8 cellular contexts compared by ENCODE assay signal in genomic region chr18:12911025-12911927, GRCh38. TPM values are rescaled to one million over a fixed set of nuclear protein-coding genes. Genes with fewer than 3 reads are reported as not detected.
DNase-seq lines count a peak whose midpoint lies in the region; ATAC-seq and TF ChIP-seq lines count a peak whose summit lies in the region.

No MANE protein-coding gene starts in this region.

- peak; percentile 56 for ATAC-seq in WTC11
- peak; percentile 94 for ATAC-seq in central memory CD8-positive, alpha-beta T cell (replicated peaks; ENCODE audit: extremely low read depth, poor library complexity, severe bottlenecking)
- ATAC-seq in GM21529 (IDR thresholded peaks at IDR 0.05; ENCODE audit: unreplicated experiment), result no peak
- ATAC-seq in GM21723 (IDR thresholded peaks at IDR 0.05; ENCODE audit: unreplicated experiment), result no peak

- TF ChIP-seq CTCF in WTC11 (IDR thresholded peaks at IDR 0.05), result no peak

- H3K4me1 ChIP-seq in mucosa of stomach (ENCODE audit: control insufficient read depth, insufficient read depth, low read length), result peaks cover 5% of the 10 kb centered on the region

- peak overlapping the region; percentile 63 for H3K4me3 Mint-ChIP-seq in WTC11
- H3K4me3 Mint-ChIP-seq in central memory CD8-positive, alpha-beta T cell, result peak overlapping the region; percentile 49

- H3K4me3 ChIP-seq in mucosa of stomach (ENCODE audit: low read length), result peak overlapping the region; percentile 8

- POLR2A ChIA-PET in WTC11 (lab: Charles Lee), result interaction anchor here (0.6 to 1.7 kb wide), 4 partner anchors 27 to 209 kb away, joined by 3 to 6 read pairs (median 4); partner anchors contain the start of genes CEP76, PSMG2, PTPN2 and SEH1L

- H3K27me3 ChIP-seq in mucosa of stomach (ENCODE audit: control insufficient read depth, insufficient read depth, low read length), result peaks cover 18% of the 10 kb centered on the region

- H3K36me3 Mint-ChIP-seq in WTC11, result no peaks in the 10 kb centered on the region
- peaks cover 2% of the 10 kb centered on the region for H3K36me3 Mint-ChIP-seq in central memory CD8-positive, alpha-beta T cell (ENCODE audit: insufficient read depth)

- peak overlapping the region; percentile 28 for H3K9ac ChIP-seq in mucosa of stomach (ENCODE audit: low read length)

- DNase-seq in AG08395 (ENCODE audit: low spot score), result peak; percentile 30
- peak; percentile 63 for DNase-seq in WTC11 (ENCODE audit: low spot score)
- peak in 1 of 2 donors; percentile 40 for DNase-seq in central memory CD8-positive, alpha-beta T cell (ENCODE audit: low spot score in 2 of 2)
- peak; percentile 4 to 53 (median 33) for DNase-seq in stimulated activated naive CD4-positive, alpha-beta T cell (lab: John Stamatoyannopoulos, UW)
- no peak for DNase-seq in NCI-H2107 (lab: John Stamatoyannopoulos, UW)

- H3K36me3 ChIP-seq in mucosa of stomach (ENCODE audit: control insufficient read depth, insufficient read depth, low read length), result no peaks in the 10 kb centered on the region

- peaks cover 54% of the 10 kb centered on the region for H3K27me3 Mint-ChIP-seq in WTC11 (ENCODE audit: low read depth)
- H3K27me3 Mint-ChIP-seq in central memory CD8-positive, alpha-beta T cell, result no peaks in the 10 kb centered on the region

- H3K9me3 ChIP-seq in mucosa of stomach (ENCODE audit: control insufficient read depth, low read length), result no peaks in the 10 kb centered on the region

- H3K4me1 Mint-ChIP-seq in WTC11, result no peaks in the 10 kb centered on the region; the same call in 1 of the 2 replicates
- H3K4me1 Mint-ChIP-seq in central memory CD8-positive, alpha-beta T cell, result no peaks in the 10 kb centered on the region

- CTCF ChIA-PET in WTC11 (lab: Charles Lee), result interaction anchor here (0.5 to 3.3 kb wide), 13 partner anchors 11 to 184 kb away, joined by 3 to 23 read pairs (median 5); no protein-coding TSS in a partner anchor

- no peak overlapping the region for H3K27ac Mint-ChIP-seq in WTC11
- H3K27ac Mint-ChIP-seq in central memory CD8-positive, alpha-beta T cell (ENCODE audit: low read depth), result no peak overlapping the region

- no peaks in the 10 kb centered on the region for H3K9me3 Mint-ChIP-seq in WTC11
- H3K9me3 Mint-ChIP-seq in central memory CD8-positive, alpha-beta T cell, result no peaks in the 10 kb centered on the region

TF ChIP-seq in WTC11, 78 proteins besides CTCF, POLR2A, EP300 and RAD21 (continues in another document):
- 0 out of 2 replicates have a peak, but pooled peaks have one; percentile 29 for TF ChIP-seq FOXK1 (CRISPR knock-in tag; IDR thresholded peaks at IDR 0.05)
- TF ChIP-seq ATF3 (CRISPR knock-in tag; conservative IDR thresholded peaks at IDR 0.05), result no peak
- TF ChIP-seq ESRRA (CRISPR knock-in tag; IDR thresholded peaks at IDR 0.05; ENCODE audit: borderline replicate concordance), result no peak
- no peak for TF ChIP-seq SMAD3 (CRISPR knock-in tag; IDR thresholded peaks at IDR 0.05; ENCODE audit: borderline replicate concordance)
- TF ChIP-seq, protein P1, sequence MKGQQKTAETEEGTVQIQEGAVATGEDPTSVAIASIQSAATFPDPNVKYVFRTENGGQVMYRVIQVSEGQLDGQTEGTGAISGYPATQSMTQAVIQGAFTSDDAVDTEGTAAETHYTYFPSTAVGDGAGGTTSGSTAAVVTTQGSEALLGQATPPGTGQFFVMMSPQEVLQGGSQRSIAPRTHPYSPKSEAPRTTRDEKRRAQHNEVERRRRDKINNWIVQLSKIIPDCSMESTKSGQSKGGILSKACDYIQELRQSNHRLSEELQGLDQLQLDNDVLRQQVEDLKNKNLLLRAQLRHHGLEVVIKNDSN (CRISPR knock-in tag; IDR thresholded peaks at IDR 0.05), result no peak
- TF ChIP-seq, protein P2, sequence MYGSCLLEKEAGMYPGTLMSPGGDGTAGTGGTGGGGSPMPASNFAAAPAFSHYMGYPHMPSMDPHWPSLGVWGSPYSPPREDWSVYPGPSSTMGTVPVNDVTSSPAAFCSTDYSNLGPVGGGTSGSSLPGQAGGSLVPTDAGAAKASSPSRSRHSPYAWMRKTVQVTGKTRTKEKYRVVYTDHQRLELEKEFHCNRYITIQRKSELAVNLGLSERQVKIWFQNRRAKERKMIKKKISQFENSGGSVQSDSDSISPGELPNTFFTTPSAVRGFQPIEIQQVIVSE (CRISPR knock-in tag; IDR thresholded peaks at IDR 0.05; ENCODE audit: borderline replicate concordance), result no peak
- TF ChIP-seq PRDM15 (CRISPR knock-in tag; IDR thresholded peaks at IDR 0.05), result no peak
- TF ChIP-seq, protein P3, sequence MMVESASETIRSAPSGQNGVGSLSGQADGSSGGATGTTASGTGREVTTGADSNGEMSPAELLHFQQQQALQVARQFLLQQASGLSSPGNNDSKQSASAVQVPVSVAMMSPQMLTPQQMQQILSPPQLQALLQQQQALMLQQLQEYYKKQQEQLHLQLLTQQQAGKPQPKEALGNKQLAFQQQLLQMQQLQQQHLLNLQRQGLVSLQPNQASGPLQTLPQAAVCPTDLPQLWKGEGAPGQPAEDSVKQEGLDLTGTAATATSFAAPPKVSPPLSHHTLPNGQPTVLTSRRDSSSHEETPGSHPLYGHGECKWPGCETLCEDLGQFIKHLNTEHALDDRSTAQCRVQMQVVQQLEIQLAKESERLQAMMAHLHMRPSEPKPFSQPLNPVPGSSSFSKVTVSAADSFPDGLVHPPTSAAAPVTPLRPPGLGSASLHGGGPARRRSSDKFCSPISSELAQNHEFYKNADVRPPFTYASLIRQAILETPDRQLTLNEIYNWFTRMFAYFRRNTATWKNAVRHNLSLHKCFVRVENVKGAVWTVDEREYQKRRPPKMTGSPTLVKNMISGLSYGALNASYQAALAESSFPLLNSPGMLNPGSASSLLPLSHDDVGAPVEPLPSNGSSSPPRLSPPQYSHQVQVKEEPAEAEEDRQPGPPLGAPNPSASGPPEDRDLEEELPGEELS (CRISPR knock-in tag; IDR thresholded peaks at IDR 0.05), result no peak
- TF ChIP-seq OVOL2 (CRISPR knock-in tag; IDR thresholded peaks at IDR 0.05; ENCODE audit: borderline replicate concordance), result no peak
- no peak for TF ChIP-seq KAT7 (CRISPR knock-in tag; IDR thresholded peaks at IDR 0.05; ENCODE audit: borderline replicate concordance)
- no peak for TF ChIP-seq PREB (CRISPR knock-in tag; IDR thresholded peaks at IDR 0.05; ENCODE audit: borderline replicate concordance)
- TF ChIP-seq ZNF396 (CRISPR knock-in tag; IDR thresholded peaks at IDR 0.05; ENCODE audit: borderline replicate concordance), result no peak

RNA-seq across cellular contexts. Expression of gene PTPN2, which starts 27.2 kb away (rescaled TPM):
- total RNA-seq in WTC11 (2021), result 37.7 to 45.3 TPM (median 43.3 TPM) in 3 replicates

RNA-seq across cellular contexts. Expression of gene SEH1L, which starts 36.5 kb away (rescaled TPM):
- 75.5 to 81.2 TPM (median 79.1 TPM) in 3 replicates for total RNA-seq in WTC11 (2021)

Comparison
In these comparisons a context has a peak if more than half of its experiments do, and no peak if none do; other contexts are left out.
1. ATAC-seq: peak in WTC11 (single experiment) and central memory CD8-positive, alpha-beta T cell (single experiment); none in GM21529 (single experiment) and GM21723 (single experiment).